ENCODE assay signal across 25 cellular contexts in the genomic region with DNA sequence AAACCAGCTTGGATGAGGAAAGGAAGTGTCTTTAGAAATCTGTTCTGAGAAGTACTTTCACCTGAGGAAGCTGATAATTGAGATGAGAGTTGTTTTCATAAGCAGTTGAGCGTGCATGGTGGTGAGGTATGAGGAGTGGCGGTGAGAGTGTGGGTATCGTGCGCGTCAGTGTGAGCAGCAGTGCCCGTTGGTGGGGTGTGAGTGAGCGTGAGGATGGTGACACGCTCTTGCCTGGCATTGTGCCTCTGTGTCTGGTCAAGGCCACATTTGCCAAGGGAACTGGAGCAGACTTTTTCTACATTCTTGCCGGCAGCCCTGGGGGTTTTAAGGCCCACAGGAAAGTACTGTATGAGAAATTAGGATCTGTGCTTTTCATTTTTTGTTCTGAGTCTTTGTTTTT. TPM values are rescaled to one million over a fixed set of nuclear protein-coding genes. Genes with fewer than 3 reads are reported as not detected.
DNase-seq lines count a peak whose midpoint lies in the region; ATAC-seq and TF ChIP-seq lines count a peak whose summit lies in the region.
"Had no signal": no experiment of that assay in that cellular context is flagged by ENCODE, and none has a peak within 500 bp of the region (broad histone marks: within the 10 kb centered on the region; RNA-seq: fewer than 3 reads in every experiment).

No MANE protein-coding gene starts in this region.

- no peaks in the 10 kb centered on the region for H3K9me3 ChIP-seq in endodermal cell (ENCODE audit: control insufficient read depth, low read length)
- H3K9me3 ChIP-seq in psoas muscle = no peaks in the 10 kb centered on the region
- H3K9me3 ChIP-seq: gastroesophageal sphincter, left ventricle myocardium inferior had no signal

- peak overlapping the region; percentile 2 for H3K27ac Mint-ChIP-seq in activated T-helper 17 cell treated with anti-CD3 and anti-CD28 coated beads, Interleukin-2, amount 50 U/mL, for 72 hours
- no peak overlapping the region for H3K27ac Mint-ChIP-seq in endodermal cell
- no peak overlapping the region for H3K27ac Mint-ChIP-seq in activated T-helper 2 cell treated with anti-CD3 and anti-CD28 coated beads, Interferon-gamma antibody, Interleukin-2, Interleukin-4, amounts not matched to agents 10 μg/mL and 5 μg/mL and 100 μg/mL, durations not matched to agents 14 hours and 24 hours and 36 hours
- H3K27ac Mint-ChIP-seq: activated naive CD4-positive, alpha-beta T cell treated with anti-CD3 and anti-CD28 coated beads for 36 hours had no signal

- H3K27ac ChIP-seq in endodermal cell (ENCODE audit: low read depth, low read length) (no peak overlapping the region), psoas muscle (peak overlapping the region; percentile 88), caudate nucleus (ENCODE audit: low read depth, low read length) (no peak overlapping the region)
- H3K27ac ChIP-seq: parathyroid adenoma had no signal

- DNase-seq in AG10803 (ENCODE audit: low read depth) = peak; percentile 43
- DNase-seq in endodermal cell = peak; percentile 28
- DNase-seq in psoas muscle = no peak
- no peak for DNase-seq in activated T-helper 2 cell treated with anti-CD3 and anti-CD28 coated beads, Interferon-gamma antibody, Interleukin-2, Interleukin-4, amounts not matched to agents 10 μg/mL and 5 μg/mL and 100 μg/mL, durations not matched to agents 14 hours and 24 hours and 36 hours (ENCODE audit: low spot score)
- DNase-seq in caudate nucleus (lab: John Stamatoyannopoulos, UW) = no peak
- DNase-seq: activated CD8-positive, alpha-beta memory T cell treated with anti-CD3 and anti-CD28 coated beads for 24 hours; activated naive CD4-positive, alpha-beta T cell treated with anti-CD3 and anti-CD28 coated beads for 36 hours; activated T-cell treated with anti-CD3 and anti-CD28 coated beads, Interleukin-2, amount 50 U/mL, for 4 hours; effector memory CD4-positive, alpha-beta T cell; left ventricle myocardium inferior; naive thymus-derived CD4-positive, alpha-beta T cell; NCI-H187; NCI-H69 had no signal

- no peaks in the 10 kb centered on the region for H3K9me3 Mint-ChIP-seq in activated T-helper 17 cell treated with anti-CD3 and anti-CD28 coated beads, Interleukin-2, amount 50 U/mL, for 72 hours
- no peaks in the 10 kb centered on the region for H3K9me3 Mint-ChIP-seq in endodermal cell
- no peaks in the 10 kb centered on the region for H3K9me3 Mint-ChIP-seq in activated T-helper 2 cell treated with anti-CD3 and anti-CD28 coated beads, Interferon-gamma antibody, Interleukin-2, Interleukin-4, amounts not matched to agents 10 μg/mL and 5 μg/mL and 100 μg/mL, durations not matched to agents 14 hours and 24 hours and 36 hours
- H3K9me3 Mint-ChIP-seq: activated naive CD4-positive, alpha-beta T cell treated with anti-CD3 and anti-CD28 coated beads for 36 hours; activated T-cell treated with anti-CD3 and anti-CD28 coated beads, Interleukin-2, amount 50 U/mL, for 4 hours had no signal

- H3K4me3 Mint-ChIP-seq in activated T-helper 17 cell treated with anti-CD3 and anti-CD28 coated beads, Interleukin-2, amount 50 U/mL, for 72 hours = no peak overlapping the region
- H3K4me3 Mint-ChIP-seq in endodermal cell = no peak overlapping the region
- no peak overlapping the region for H3K4me3 Mint-ChIP-seq in activated T-helper 2 cell treated with anti-CD3 and anti-CD28 coated beads, Interferon-gamma antibody, Interleukin-2, Interleukin-4, amounts not matched to agents 10 μg/mL and 5 μg/mL and 100 μg/mL, durations not matched to agents 14 hours and 24 hours and 36 hours (ENCODE audit: low read depth)
- H3K4me3 Mint-ChIP-seq: activated naive CD4-positive, alpha-beta T cell treated with anti-CD3 and anti-CD28 coated beads for 36 hours; activated T-cell treated with anti-CD3 and anti-CD28 coated beads, Interleukin-2, amount 50 U/mL, for 4 hours; CD14-positive monocyte; naive thymus-derived CD4-positive, alpha-beta T cell had no signal

- H3K27me3 ChIP-seq in endodermal cell (ENCODE audit: control insufficient read depth, insufficient read depth, low read length, poor library complexity, severe bottlenecking) (no peaks in the 10 kb centered on the region), psoas muscle (ENCODE audit: insufficient read depth in 3 of 3, low read length in 2 of 3) (no peaks in the 10 kb centered on the region)
- H3K27me3 ChIP-seq: gastroesophageal sphincter had no signal

- no peak overlapping the region for H3K4me3 ChIP-seq in AG10803 (ENCODE audit: low read length)
- H3K4me3 ChIP-seq in endodermal cell (ENCODE audit: low read length) = no peak overlapping the region
- no peak overlapping the region for H3K4me3 ChIP-seq in psoas muscle
- H3K4me3 ChIP-seq: gastroesophageal sphincter, left ventricle myocardium inferior had no signal

- no peak for ATAC-seq in activated T-helper 17 cell treated with anti-CD3 and anti-CD28 coated beads, Interleukin-2, amount 50 U/mL, for 72 hours (replicated peaks)
- no peak for ATAC-seq in psoas muscle
- ATAC-seq in GM21529 (IDR thresholded peaks at IDR 0.05; ENCODE audit: unreplicated experiment) = no peak
- ATAC-seq: activated T-cell treated with anti-CD3 and anti-CD28 coated beads, Interleukin-2, amount 50 U/mL, for 4 hours; esophagus mucosa; gastroesophageal sphincter; HepG2; naive thymus-derived CD4-positive, alpha-beta T cell had no signal

- H3K4me1 Mint-ChIP-seq in activated T-helper 17 cell treated with anti-CD3 and anti-CD28 coated beads, Interleukin-2, amount 50 U/mL, for 72 hours = no peaks in the 10 kb centered on the region
- H3K4me1 Mint-ChIP-seq in endodermal cell = no peaks in the 10 kb centered on the region
- peaks cover 7% of the 10 kb centered on the region for H3K4me1 Mint-ChIP-seq in activated T-helper 2 cell treated with anti-CD3 and anti-CD28 coated beads, Interferon-gamma antibody, Interleukin-2, Interleukin-4, amounts not matched to agents 10 μg/mL and 5 μg/mL and 100 μg/mL, durations not matched to agents 14 hours and 24 hours and 36 hours (ENCODE audit: low read depth)

- no peaks in the 10 kb centered on the region for H3K27me3 Mint-ChIP-seq in activated T-helper 17 cell treated with anti-CD3 and anti-CD28 coated beads, Interleukin-2, amount 50 U/mL, for 72 hours
- no peaks in the 10 kb centered on the region for H3K27me3 Mint-ChIP-seq in endodermal cell (ENCODE audit: insufficient read depth)
- H3K27me3 Mint-ChIP-seq in activated T-helper 2 cell treated with anti-CD3 and anti-CD28 coated beads, Interferon-gamma antibody, Interleukin-2, Interleukin-4, amounts not matched to agents 10 μg/mL and 5 μg/mL and 100 μg/mL, durations not matched to agents 14 hours and 24 hours and 36 hours (ENCODE audit: low read depth) = no peaks in the 10 kb centered on the region
- H3K27me3 Mint-ChIP-seq: naive thymus-derived CD4-positive, alpha-beta T cell had no signal

- 96% methylated on average over 3 to 9 of the region's 9 CpGs for WGBS in endodermal cell (ENCODE audit: insufficient coverage in 1 of 2, insufficient read length in 1 of 2), 2 experiments
- 68 to 80% (median 71%) methylated on average over 9 of the region's 9 CpGs for WGBS in psoas muscle, 3 donors

- intact Hi-C loops in psoas muscle (cut with DNase I) = no loop called here
- intact Hi-C loops in activated T-helper 2 cell treated with anti-CD3 and anti-CD28 coated beads, Interferon-gamma antibody, Interleukin-2, Interleukin-4, amounts not matched to agents 10 μg/mL and 5 μg/mL and 100 μg/mL, durations not matched to agents 14 hours and 24 hours and 36 hours (cut with micrococcal nuclease) = no loop called here

- peaks cover 100% of the 10 kb centered on the region for H3K36me3 Mint-ChIP-seq in activated T-helper 17 cell treated with anti-CD3 and anti-CD28 coated beads, Interleukin-2, amount 50 U/mL, for 72 hours (ENCODE audit: low read depth)
- peaks cover 68% of the 10 kb centered on the region for H3K36me3 Mint-ChIP-seq in endodermal cell (ENCODE audit: low read depth)
- peaks cover 68% of the 10 kb centered on the region for H3K36me3 Mint-ChIP-seq in activated T-helper 2 cell treated with anti-CD3 and anti-CD28 coated beads, Interferon-gamma antibody, Interleukin-2, Interleukin-4, amounts not matched to agents 10 μg/mL and 5 μg/mL and 100 μg/mL, durations not matched to agents 14 hours and 24 hours and 36 hours (ENCODE audit: low read depth)

- H3K9ac ChIP-seq in endodermal cell (ENCODE audit: extremely low read depth, low read length, poor library complexity, severe bottlenecking) = no peak overlapping the region
- H3K9ac ChIP-seq: parathyroid adenoma had no signal

- H3K36me3 ChIP-seq in endodermal cell (ENCODE audit: control insufficient read depth, insufficient read depth, low read length) (peaks cover 66% of the 10 kb centered on the region), psoas muscle (ENCODE audit: insufficient read depth in 1 of 2, low read depth in 1 of 2) (peaks cover 0 to 77% of the 10 kb centered on the region in 2 donors)

- TF ChIP-seq CTCF in AG10803 (conservative IDR thresholded peaks at IDR 0.05; ENCODE audit: low read length) (no peak), endodermal cell (conservative IDR thresholded peaks at IDR 0.05) (no peak), psoas muscle (IDR thresholded peaks at IDR 0.05) (no peak)

- H3K4me1 ChIP-seq in endodermal cell (ENCODE audit: control insufficient read depth, insufficient read depth, low read length) = no peaks in the 10 kb centered on the region
- H3K4me1 ChIP-seq in psoas muscle = peaks cover 35% of the 10 kb centered on the region
- H3K4me1 ChIP-seq: parathyroid adenoma had no signal

RNA-seq across cellular contexts. Expression of a gene that starts 36.5 kb away (rescaled TPM):
- total RNA-seq in activated T-helper 17 cell treated with anti-CD3 and anti-CD28 coated beads, Interleukin-2, amount 50 U/mL, for 72 hours = 1 to 10 TPM; 1.7 to 2.2 TPM
- total RNA-seq in endodermal cell (under 1 TPM in 1 of 2 donors, not detected in 1; 0.69 TPM), psoas muscle (1 to 10 TPM in 1 of 4 donors, under 1 TPM in 2, not detected in 1; 0.32 to 1.2 (median 0.64) TPM)
- 0.43 TPM for polyA plus RNA-seq in endodermal cell (2013, experiment 1 of 2)
- not detected for polyA plus RNA-seq in endodermal cell (2013, experiment 2 of 2)
- under 1 TPM in 2 of 3 donors, not detected in 1; 0.14 to 0.38 TPM for polyA plus RNA-seq in psoas muscle
- 0.46 and 0.51 TPM in 2 replicates for total RNA-seq in activated T-helper 2 cell treated with anti-CD3 and anti-CD28 coated beads, Interferon-gamma antibody, Interleukin-2, Interleukin-4, amounts not matched to agents 10 μg/mL and 5 μg/mL and 100 μg/mL, durations not matched to agents 14 hours and 24 hours and 36 hours
- total RNA-seq: Daoy, esophagus mucosa, left ventricle myocardium inferior, LHCN-M2, RPMI7951, skeletal muscle tissue, urinary bladder had no signal
- polyA plus RNA-seq: naive thymus-derived CD4-positive, alpha-beta T cell had no signal

Comparison
In these comparisons a context has a peak if more than half of its experiments do, and no peak if none do; other contexts are left out.
1. DNase-seq: peak in AG10803 (single experiment) and endodermal cell (single experiment); none in psoas muscle (0 of 2), activated T-helper 2 cell treated with anti-CD3 and anti-CD28 coated beads, Interferon-gamma antibody, Interleukin-2, Interleukin-4, amounts not matched to agents 10 μg/mL and 5 μg/mL and 100 μg/mL, durations not matched to agents 14 hours and 24 hours and 36 hours (single experiment) and caudate nucleus (0 of 61).